ENCODE assay signal across 17 cellular contexts in the genomic region with DNA sequence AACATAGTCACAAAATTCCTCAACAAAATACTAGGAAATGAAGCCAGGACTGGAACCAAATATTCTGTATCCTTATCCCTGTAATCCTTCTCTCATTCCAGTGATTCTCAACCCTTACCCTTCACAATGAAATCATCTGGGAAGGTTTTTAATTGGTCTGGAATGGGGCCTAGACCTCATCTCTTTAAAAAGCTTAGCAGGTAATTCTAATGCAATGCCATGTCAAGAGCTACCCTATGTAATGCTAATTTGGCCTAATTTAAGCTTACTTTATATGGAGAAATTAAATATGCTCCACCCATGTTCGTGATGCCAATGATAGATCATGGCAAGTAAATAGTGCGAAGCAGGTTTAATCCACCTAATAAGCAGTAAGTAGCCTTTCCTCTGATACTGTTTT.
DNase-seq lines count a peak whose midpoint lies in the region; ATAC-seq, FAIRE-seq and TF ChIP-seq lines count a peak whose summit lies in the region.
"Had no signal": no experiment of that assay in that cellular context is flagged by ENCODE, and none has a peak within 500 bp of the region (broad histone marks: within the 10 kb centered on the region; RNA-seq: fewer than 3 reads in every experiment).

No MANE protein-coding gene starts in this region.

- H3K18ac ChIP-seq in mesendoderm (ENCODE audit: low read length), result no peak overlapping the region

- H3K27me3 ChIP-seq in H7 (ENCODE audit: control insufficient read depth, insufficient read depth, low read length), result no peaks in the 10 kb centered on the region
- no peaks in the 10 kb centered on the region for H3K27me3 ChIP-seq in HUES48 (ENCODE audit: control insufficient read depth, insufficient read depth, low read length)
- H3K27me3 ChIP-seq in mesendoderm (ENCODE audit: insufficient read depth, low read length, poor library complexity), result no peaks in the 10 kb centered on the region

- FAIRE-seq in HTR-8/SVneo (lab: Jason Lieb, UNC), result no peak
- FAIRE-seq: H54 had no signal

- no peak overlapping the region for H3K4ac ChIP-seq in mesendoderm (ENCODE audit: low read depth, low read length)

- DNase-seq in H7 (peak; percentile 30), WTC11 (ENCODE audit: low spot score) (no peak), mesendoderm (peak; percentile 32), COLO829 (ENCODE audit: low spot score) (no peak), HTR-8/SVneo (ENCODE audit: insufficient read length, low spot score) (no peak)
- no peak for DNase-seq in activated CD4-positive, alpha-beta T cell treated with anti-CD3 and anti-CD28 coated beads for 1 hour
- DNase-seq: ACHN; AML-193; CD4-positive, alpha-beta T cell; DMS79 treated with DMSO at 0.1 percent for 48 hours; GF-D8 had no signal

- H2BK120ac ChIP-seq in mesendoderm (ENCODE audit: low read depth, low read length), result no peak overlapping the region

- ATAC-seq in WTC11 (peak; percentile 75), GM21526 (IDR thresholded peaks at IDR 0.05; ENCODE audit: low FRiP score, unreplicated experiment) (no peak)

- H3K79me1 ChIP-seq in mesendoderm (ENCODE audit: low read length), result no peaks in the 10 kb centered on the region

- no peak overlapping the region for H4K8ac ChIP-seq in mesendoderm (ENCODE audit: low read depth, low read length)

- H3K9me3 ChIP-seq in HUES48 (ENCODE audit: control insufficient read depth, insufficient read depth, low read length), result no peaks in the 10 kb centered on the region

- peak overlapping the region; percentile 65 for H3K27ac Mint-ChIP-seq in WTC11

- H2BK5ac ChIP-seq in mesendoderm (ENCODE audit: low read length), result no peak overlapping the region

- H3K27ac ChIP-seq in HUES48 (ENCODE audit: low read depth, low read length), result peak overlapping the region; percentile 26
- H3K27ac ChIP-seq in mesendoderm (ENCODE audit: low read depth, low read length), result no peak overlapping the region
- H3K27ac ChIP-seq: C4-2B, HL-60, KMS-11 had no signal

- H2BK15ac ChIP-seq in mesendoderm (replicated peaks; ENCODE audit: low read depth), result no peak overlapping the region

- no peak overlapping the region for H3K4me3 Mint-ChIP-seq in WTC11
- H3K4me3 Mint-ChIP-seq: CD4-positive, alpha-beta T cell had no signal

- no peaks in the 10 kb centered on the region for H3K79me2 ChIP-seq in mesendoderm (ENCODE audit: control insufficient read depth, insufficient read depth, low read length)

- H3K36me3 Mint-ChIP-seq in WTC11, result no peaks in the 10 kb centered on the region

- no peak overlapping the region for H4K5ac ChIP-seq in mesendoderm (ENCODE audit: low read length)

- CTCF ChIA-PET in WTC11 (lab: Charles Lee), result interaction anchor here (1.2 to 2.3 kb wide), 3 partner anchors 14 to 73 kb away, joined by 4 to 7 read pairs (median 6); no protein-coding TSS in a partner anchor

- TF ChIP-seq CTCF in WTC11 (IDR thresholded peaks at IDR 0.05), result no peak

- H2AK5ac ChIP-seq in mesendoderm (ENCODE audit: low read length), result no peak overlapping the region

- H3K23ac ChIP-seq in mesendoderm (ENCODE audit: low read length), result no peak overlapping the region

- WGBS in mesendoderm (ENCODE audit: extremely low coverage, insufficient coverage, low lambda C conversion rate), result no CpG with 5 or more reads among the region's 2 CpGs

- H3K4me1 ChIP-seq in HUES48 (ENCODE audit: control insufficient read depth, insufficient read depth, low read length) (peaks cover 21% of the 10 kb centered on the region), mesendoderm (ENCODE audit: control insufficient read depth, low read depth, low read length) (peaks cover 2% of the 10 kb centered on the region)

- no peaks in the 10 kb centered on the region for H3K27me3 Mint-ChIP-seq in WTC11 (ENCODE audit: low read depth)
- H3K27me3 Mint-ChIP-seq: CD4-positive, alpha-beta T cell had no signal

- no peak overlapping the region for H3K4me2 ChIP-seq in mesendoderm (ENCODE audit: low read length)
- H3K4me2 ChIP-seq: KMS-11 had no signal

- H3K4me3 ChIP-seq in H7 (ENCODE audit: insufficient read depth, low read depth, low read length) (no peak overlapping the region), HUES48 (ENCODE audit: low read depth, low read length) (no peak overlapping the region), mesendoderm (ENCODE audit: low read length) (no peak overlapping the region)

- H3K36me3 ChIP-seq in H7 (replicated peaks; ENCODE audit: control insufficient read depth, insufficient read depth, low read length) (no peaks in the 10 kb centered on the region), HUES48 (ENCODE audit: control insufficient read depth, insufficient read depth, low read length) (no peaks in the 10 kb centered on the region), mesendoderm (ENCODE audit: control insufficient read depth, insufficient read depth, low read length) (no peaks in the 10 kb centered on the region)

- H3K9ac ChIP-seq in HUES48 (ENCODE audit: low read depth, low read length) (no peak overlapping the region), mesendoderm (ENCODE audit: low read length) (no peak overlapping the region)
- H3K9ac ChIP-seq: KMS-11 had no signal

- no peaks in the 10 kb centered on the region for H3K9me3 Mint-ChIP-seq in WTC11
- H3K9me3 Mint-ChIP-seq: CD4-positive, alpha-beta T cell had no signal

- H3K56ac ChIP-seq in mesendoderm (ENCODE audit: low read length), result no peak overlapping the region

- H3K4me1 Mint-ChIP-seq in WTC11, result peaks cover 29% of the 10 kb centered on the region

- POLR2A ChIA-PET in WTC11 (lab: Charles Lee), result no interaction called here

TF ChIP-seq in WTC11, 78 proteins besides CTCF, POLR2A, EP300 and RAD21 (continues in another document):
- TF ChIP-seq ELF4 (CRISPR knock-in tag; IDR thresholded peaks at IDR 0.05; ENCODE audit: low read depth) (no peak), ZNF232 (CRISPR knock-in tag; IDR thresholded peaks at IDR 0.05) (no peak), AFF4 (CRISPR knock-in tag; IDR thresholded peaks at IDR 0.05; ENCODE audit: borderline replicate concordance) (no peak), NFE2L1 (CRISPR knock-in tag; IDR thresholded peaks at IDR 0.05) (no peak), MXD4 (CRISPR knock-in tag; IDR thresholded peaks at IDR 0.05; ENCODE audit: borderline replicate concordance) (no peak), CREB1 (CRISPR knock-in tag; IDR thresholded peaks at IDR 0.05) (no peak), HMGA2 (CRISPR knock-in tag; IDR thresholded peaks at IDR 0.05) (no peak), ZNF532 (CRISPR knock-in tag; IDR thresholded peaks at IDR 0.05; ENCODE audit: borderline replicate concordance) (no peak), ATF1 (CRISPR knock-in tag; IDR thresholded peaks at IDR 0.05) (no peak)

Comparison
In these comparisons a context has a peak if more than half of its experiments do, and no peak if none do; other contexts are left out.
1. DNase-seq: peak in H7 (single experiment) and mesendoderm (single experiment); none in WTC11 (single experiment), activated CD4-positive, alpha-beta T cell treated with anti-CD3 and anti-CD28 coated beads for 1 hour (single experiment), COLO829 (single experiment) and HTR-8/SVneo (single experiment).